9 cellular contexts compared by ENCODE assay signal in the genomic region with DNA sequence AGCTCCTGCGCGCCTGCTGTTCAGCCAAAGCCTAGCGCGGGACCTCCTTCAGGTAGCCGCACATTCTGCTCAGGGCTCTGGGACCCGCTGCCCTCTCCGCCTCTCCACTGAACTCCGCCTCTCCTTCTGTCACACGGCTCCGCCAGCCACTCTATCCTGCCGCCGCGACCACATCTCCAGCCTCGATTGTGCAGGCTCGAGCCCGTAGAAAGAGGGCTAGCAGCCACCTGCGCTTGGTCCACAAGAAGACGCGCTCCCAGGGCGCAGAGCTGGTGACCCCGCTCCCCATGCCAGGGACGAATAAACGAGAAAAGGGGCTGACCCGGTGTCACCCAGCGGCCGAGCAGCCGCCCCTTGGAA. TPM values are rescaled to one million over a fixed set of nuclear protein-coding genes. Genes with fewer than 3 reads are reported as not detected.
DNase-seq lines count a peak whose midpoint lies in the region; ATAC-seq, FAIRE-seq and TF ChIP-seq lines count a peak whose summit lies in the region.
"Had no signal": no experiment of that assay in that cellular context is flagged by ENCODE, and none has a peak within 500 bp of the region (broad histone marks: within the 10 kb centered on the region; RNA-seq: fewer than 3 reads in every experiment).

No MANE protein-coding gene starts in this region.

- intact Hi-C loops in heart right ventricle (cut with DNase I) = loop anchor here in 8 of 10 donors (2.0 to 5.0 kb wide), 3 partner anchors 36 to 46 kb away; no protein-coding TSS in a partner anchor
- intact Hi-C loops in left cardiac atrium (cut with DNase I) = loop anchor here (2.0 to 5.0 kb wide), 2 partner anchors 36 to 38 kb away; no protein-coding TSS in a partner anchor
- intact Hi-C loops in body of pancreas (cut with DNase I) = loop anchor here (5.0 kb wide), 1 partner anchor 36 kb away; no protein-coding TSS in a partner anchor

- H3K27ac ChIP-seq in heart right ventricle (peak overlapping the region in 4 of 10 donors; percentile 21 to 43 (median 32)), body of pancreas (no peak overlapping the region), urinary bladder (ENCODE audit: low read depth) (no peak overlapping the region)

- TF ChIP-seq POLR2A in body of pancreas (IDR thresholded peaks at IDR 0.05) (no peak), H54 (IDR thresholded peaks at IDR 0.05; ENCODE audit: low read depth, low read length) (no peak)

- H3K27me3 ChIP-seq in heart right ventricle (peaks cover 0 to 48% (median 38%) of the 10 kb centered on the region in 7 donors), body of pancreas (peaks cover 0 to 4% of the 10 kb centered on the region in 2 donors)

- no peak for FAIRE-seq in H54 (lab: Jason Lieb, UNC)

- WGBS in heart right ventricle, 2 donors = 17 to 19% methylated on average over 27 of the region's 27 CpGs
- 4 to 12% methylated on average over 8 to 26 of the region's 27 CpGs for WGBS in body of pancreas, 2 donors
- 8% methylated on average over 27 of the region's 27 CpGs for WGBS in urinary bladder

- no peak for TF ChIP-seq CTCF in heart right ventricle (IDR thresholded peaks at IDR 0.05)
- TF ChIP-seq CTCF in body of pancreas (IDR thresholded peaks at IDR 0.05) = no peak

- DNase-seq in heart right ventricle (no peak), left cardiac atrium (no peak), body of pancreas (peak in 3 of 4 donors; percentile 7 to 22 (median 21)), mesenteric fat pad (ENCODE audit: low spot score) (peak; percentile 88), H54 (ENCODE audit: insufficient read length, low spot score) (no peak), putamen (ENCODE audit: low spot score) (no peak), HT-29 (ENCODE audit: low spot score) (no peak)

- H3K4me1 ChIP-seq in heart right ventricle = peaks cover 8 to 30% (median 16%) of the 10 kb centered on the region in 9 donors
- H3K4me1 ChIP-seq in body of pancreas = peaks cover 19% of the 10 kb centered on the region
- no peaks in the 10 kb centered on the region for H3K4me1 ChIP-seq in urinary bladder (ENCODE audit: insufficient read depth)

- H3K9me3 ChIP-seq in heart right ventricle (no peaks in the 10 kb centered on the region), body of pancreas (no peaks in the 10 kb centered on the region)

- H3K4me3 ChIP-seq in heart right ventricle (peak overlapping the region in 9 of 10 donors; percentile 35 to 62 (median 52)), body of pancreas (no peak overlapping the region), urinary bladder (ENCODE audit: low read depth, low read length) (peak overlapping the region; percentile 56)

- ATAC-seq in heart right ventricle (peak in 2 of 8 donors; percentile 1 to 12), left cardiac atrium (no peak), body of pancreas (no peak)

- H3K36me3 ChIP-seq in heart right ventricle = no peaks in the 10 kb centered on the region
- H3K36me3 ChIP-seq in body of pancreas (replicated peaks in 1 of 2; ENCODE audit: insufficient read depth in 1 of 2, low read depth in 2 of 2) = no peaks in the 10 kb centered on the region
- no peaks in the 10 kb centered on the region for H3K36me3 ChIP-seq in urinary bladder (ENCODE audit: insufficient read depth)

RNA-seq across cellular contexts. Expression of gene VIPR1, which starts 1.1 kb away (rescaled TPM):
- total RNA-seq in heart right ventricle = 1 to 10 TPM in 7 of 10 donors, under 1 TPM in 3; 0.76 to 7.3 (median 1.5) TPM
- 1 to 10 TPM; 3.9 to 8.3 TPM for polyA plus RNA-seq in heart right ventricle
- total RNA-seq in left cardiac atrium = 1 to 10 TPM; 4.9 to 5.9 TPM
- 10 to 100 TPM in 1 of 2 donors, under 1 TPM in 1; 0.99 to 10.6 TPM for total RNA-seq in body of pancreas
- 2.4 TPM for total RNA-seq in mesenteric fat pad
- 5.2 TPM for total RNA-seq in urinary bladder
- polyA plus RNA-seq in urinary bladder = 6.2 TPM
- 60.4 and 74.4 TPM in 2 replicates for total RNA-seq in HT-29 (2014; rRNA removed; shearing (Covaris generic))
- total RNA-seq: LHCN-M2 had no signal

Comparison
In these comparisons a context has a peak if more than half of its experiments do, and no peak if none do; other contexts are left out.
1. DNase-seq: peak in body of pancreas (3 of 4) and mesenteric fat pad (single experiment); none in heart right ventricle (0 of 2), left cardiac atrium (single experiment), H54 (single experiment), putamen (single experiment) and HT-29 (single experiment).
2. H3K4me3 ChIP-seq: peak in heart right ventricle (9 of 10) and urinary bladder (single experiment); none in body of pancreas (0 of 2).